In genomic region chr16:84605339-84605848, GRCh38 we compare ENCODE assay signal across 19 cellular contexts. TPM values are rescaled to one million over a fixed set of nuclear protein-coding genes. Genes with fewer than 3 reads are reported as not detected.
DNase-seq lines count a peak whose midpoint lies in the region; ATAC-seq, FAIRE-seq and TF ChIP-seq lines count a peak whose summit lies in the region.
"Had no signal": no experiment of that assay in that cellular context is flagged by ENCODE, and none has a peak within 500 bp of the region (broad histone marks: within the 10 kb centered on the region; RNA-seq: fewer than 3 reads in every experiment).

No MANE protein-coding gene starts in this region.

- H3K27ac ChIP-seq in Panc1 (ENCODE audit: low read length): peak overlapping the region; percentile 76
- H3K27ac ChIP-seq: parathyroid adenoma had no signal

- H3K4me1 ChIP-seq in Panc1 (ENCODE audit: control insufficient read depth, insufficient read depth, low read length): peaks cover 48% of the 10 kb centered on the region
- H3K4me1 ChIP-seq: parathyroid adenoma had no signal

- no peak for ATAC-seq in Panc1
- no peak for ATAC-seq in stimulated activated naive B cell treated with anti-CD40 and anti-IgM and Interleukin-4, amounts not matched to agents 10 μg/mL and 1 μg/mL and 100 μg/mL, for 72 hours (replicated peaks)

- H3K4me1 Mint-ChIP-seq in activated naive CD4-positive, alpha-beta T cell treated with anti-CD3 and anti-CD28 coated beads, Interleukin-2, amount 10 ng/mL, durations not matched to agents 7 days and 5 days: peaks cover 96% of the 10 kb centered on the region
- H3K4me1 Mint-ChIP-seq in dendritic cell treated with granulocyte-macrophage colony-stimulating factor and Interleukin-4, amounts not matched to agents 40 ng/mL and 50 ng/mL, for 4 days (ENCODE audit: low read depth): peaks cover 96% of the 10 kb centered on the region
- H3K4me1 Mint-ChIP-seq in stimulated activated naive B cell treated with anti-CD40 and anti-IgM and Interleukin-4, amounts not matched to agents 10 μg/mL and 1 μg/mL and 100 μg/mL, for 72 hours: peaks cover 66 to 96% of the 10 kb centered on the region in 2 donors

- in situ Hi-C loops in Panc1 (cut with HindIII; ENCODE audit: low pct_unique_long_range_greater_than_20kb, low sequenced_read_pairs): no loop called here

- intact Hi-C loops in Panc1 (cut with micrococcal nuclease; ENCODE audit: unreplicated experiment): no loop called here
- intact Hi-C loops in dendritic cell treated with granulocyte-macrophage colony-stimulating factor and Interleukin-4, amounts not matched to agents 40 ng/mL and 50 ng/mL, for 4 days (cut with micrococcal nuclease): no loop called here

- H3K27me3 ChIP-seq in Panc1 (ENCODE audit: control insufficient read depth, insufficient read depth, low read length): no peaks in the 10 kb centered on the region

- H3K27ac Mint-ChIP-seq in activated naive CD4-positive, alpha-beta T cell treated with anti-CD3 and anti-CD28 coated beads, Interleukin-2, amount 10 ng/mL, durations not matched to agents 7 days and 5 days: peak overlapping the region; percentile 97
- H3K27ac Mint-ChIP-seq in dendritic cell treated with granulocyte-macrophage colony-stimulating factor and Interleukin-4, amounts not matched to agents 40 ng/mL and 50 ng/mL, for 4 days: peak overlapping the region; percentile 94
- peak overlapping the region; percentile 73 for H3K27ac Mint-ChIP-seq in stimulated activated naive B cell treated with anti-CD40 and anti-IgM and Interleukin-4, amounts not matched to agents 10 μg/mL and 1 μg/mL and 100 μg/mL, for 72 hours

- peaks cover 5% of the 10 kb centered on the region for H3K9me3 Mint-ChIP-seq in activated naive CD4-positive, alpha-beta T cell treated with anti-CD3 and anti-CD28 coated beads, Interleukin-2, amount 10 ng/mL, durations not matched to agents 7 days and 5 days
- peaks cover 10% of the 10 kb centered on the region for H3K9me3 Mint-ChIP-seq in dendritic cell treated with granulocyte-macrophage colony-stimulating factor and Interleukin-4, amounts not matched to agents 40 ng/mL and 50 ng/mL, for 4 days
- peaks cover 9 to 13% of the 10 kb centered on the region in 2 donors for H3K9me3 Mint-ChIP-seq in stimulated activated naive B cell treated with anti-CD40 and anti-IgM and Interleukin-4, amounts not matched to agents 10 μg/mL and 1 μg/mL and 100 μg/mL, for 72 hours

- CTCF ChIA-PET in activated naive CD4-positive, alpha-beta T cell treated with anti-CD3 and anti-CD28 coated beads, Interleukin-2, amount 10 ng/mL, durations not matched to agents 7 days and 5 days (lab: Charles Lee): interaction anchor here (1.4 to 1.6 kb wide), 2 partner anchors 16 to 94 kb away, joined by 3 to 5 read pairs; no protein-coding TSS in a partner anchor
- CTCF ChIA-PET in Panc1 (lab: Charles Lee): no interaction called here

- no peak overlapping the region for H3K4me3 Mint-ChIP-seq in activated naive CD4-positive, alpha-beta T cell treated with anti-CD3 and anti-CD28 coated beads, Interleukin-2, amount 10 ng/mL, durations not matched to agents 7 days and 5 days
- no peak overlapping the region for H3K4me3 Mint-ChIP-seq in dendritic cell treated with granulocyte-macrophage colony-stimulating factor and Interleukin-4, amounts not matched to agents 40 ng/mL and 50 ng/mL, for 4 days
- H3K4me3 Mint-ChIP-seq in stimulated activated naive B cell treated with anti-CD40 and anti-IgM and Interleukin-4, amounts not matched to agents 10 μg/mL and 1 μg/mL and 100 μg/mL, for 72 hours: no peak overlapping the region

- no peak for FAIRE-seq in RCC 7860 (lab: Jason Lieb, UNC)
- FAIRE-seq: endothelial cell of umbilical vein, H54, islet of Langerhans had no signal

- DNase-seq in activated naive CD4-positive, alpha-beta T cell treated with anti-CD3 and anti-CD28 coated beads, Interleukin-2, amount 10 ng/mL, durations not matched to agents 7 days and 5 days: no peak
- DNase-seq in activated naive CD4-positive, alpha-beta T cell treated with anti-CD3 and anti-CD28 coated beads, Interleukin-2, amount 50 U/mL, for 16 hours: no peak
- DNase-seq in Panc1 (ENCODE audit: low read depth, low spot score) (no peak), RCC 7860 (ENCODE audit: low spot score) (no peak), HuH-7.5 (ENCODE audit: low spot score) (no peak), NCI-H146 treated with DMSO at 0.1 percent for 48 hours (lab: John Stamatoyannopoulos, UW; ENCODE audit: unreplicated experiment) (no peak)
- no peak for DNase-seq in stimulated activated naive B cell treated with anti-CD40 and anti-IgM and Interleukin-4, amounts not matched to agents 10 μg/mL and 1 μg/mL and 100 μg/mL, for 72 hours
- DNase-seq: activated CD8-positive, alpha-beta memory T cell treated with anti-CD3 and anti-CD28 coated beads, Interleukin-2, amount 50 U/mL, for 4 hours; DMS 273 treated with DMSO at 0.1 percent for 48 hours; MM.1S; NCI-H2029 treated with DMSO at 0.1 percent for 48 hours; NCI-H82; SIG-M5 had no signal

- peaks cover 76% of the 10 kb centered on the region for H3K36me3 Mint-ChIP-seq in activated naive CD4-positive, alpha-beta T cell treated with anti-CD3 and anti-CD28 coated beads, Interleukin-2, amount 10 ng/mL, durations not matched to agents 7 days and 5 days
- H3K36me3 Mint-ChIP-seq in dendritic cell treated with granulocyte-macrophage colony-stimulating factor and Interleukin-4, amounts not matched to agents 40 ng/mL and 50 ng/mL, for 4 days (ENCODE audit: low read depth): peaks cover 84% of the 10 kb centered on the region
- H3K36me3 Mint-ChIP-seq in stimulated activated naive B cell treated with anti-CD40 and anti-IgM and Interleukin-4, amounts not matched to agents 10 μg/mL and 1 μg/mL and 100 μg/mL, for 72 hours: peaks cover 65 to 78% of the 10 kb centered on the region in 2 donors

- no peak overlapping the region for H3K4me3 ChIP-seq in Panc1 (ENCODE audit: low read depth in 2 of 2, low read length in 2 of 2)
- H3K4me3 ChIP-seq: smooth muscle cell had no signal

- H3K36me3 ChIP-seq in Panc1 (ENCODE audit: control insufficient read depth, insufficient read depth, low read length): no peaks in the 10 kb centered on the region

- BruUV-seq in Panc1 (replicated peaks; lab: Mats Ljungman, UMichigan): no TSS peak

- no peaks in the 10 kb centered on the region for H3K9me3 ChIP-seq in Panc1 (ENCODE audit: control insufficient read depth, insufficient read depth, low read depth, low read length)

- TF ChIP-seq CTCF in Panc1 (IDR thresholded peaks at IDR 0.05): no peak

- H3K27me3 Mint-ChIP-seq in activated naive CD4-positive, alpha-beta T cell treated with anti-CD3 and anti-CD28 coated beads, Interleukin-2, amount 10 ng/mL, durations not matched to agents 7 days and 5 days: no peaks in the 10 kb centered on the region
- no peaks in the 10 kb centered on the region for H3K27me3 Mint-ChIP-seq in dendritic cell treated with granulocyte-macrophage colony-stimulating factor and Interleukin-4, amounts not matched to agents 40 ng/mL and 50 ng/mL, for 4 days
- no peaks in the 10 kb centered on the region for H3K27me3 Mint-ChIP-seq in stimulated activated naive B cell treated with anti-CD40 and anti-IgM and Interleukin-4, amounts not matched to agents 10 μg/mL and 1 μg/mL and 100 μg/mL, for 72 hours

- POLR2A ChIA-PET in Panc1 (lab: Charles Lee): no interaction called here

RNA-seq across cellular contexts. Expression of gene COTL1, which starts 12.5 kb away (rescaled TPM):
- 302 TPM for total RNA-seq in Panc1 (2021; ENCODE audit: unreplicated experiment)
- polyA plus RNA-seq in Panc1 (2012; ENCODE audit: insufficient read length): 235 TPM

RNA-seq across cellular contexts. Expression of gene KLHL36, which starts 42.9 kb away (rescaled TPM):
- total RNA-seq in Panc1 (2021; ENCODE audit: unreplicated experiment): 46.0 TPM
- 34.8 TPM for polyA plus RNA-seq in Panc1 (2012; ENCODE audit: insufficient read length)
